In genomic region chr6:3943373-3943772, GRCh38 we compare ENCODE assay signal across 24 cellular contexts.
DNase-seq lines count a peak whose midpoint lies in the region; ATAC-seq and TF ChIP-seq lines count a peak whose summit lies in the region.
"Had no signal": no experiment of that assay in that cellular context is flagged by ENCODE, and none has a peak within 500 bp of the region (broad histone marks: within the 10 kb centered on the region; RNA-seq: fewer than 3 reads in every experiment).

No MANE protein-coding gene starts in this region.

- H3K36me3 ChIP-seq in heart right ventricle: no peaks in the 10 kb centered on the region
- H3K36me3 ChIP-seq in right atrium auricular region: no peaks in the 10 kb centered on the region
- H3K36me3 ChIP-seq in HAP-1 (replicated peaks): no peaks in the 10 kb centered on the region
- H3K36me3 ChIP-seq: cardiac muscle cell, prostate gland, tibial nerve had no signal

- H3K27ac ChIP-seq in heart right ventricle (no peak overlapping the region), right atrium auricular region (no peak overlapping the region)
- H3K27ac ChIP-seq: A549, cardiac muscle cell, dorsolateral prefrontal cortex, prostate gland, tibial nerve had no signal

- WGBS in heart right ventricle, 2 donors: 7 to 8% methylated on average over 12 of the region's 12 CpGs

- in situ Hi-C loops in HAP-1 (cut with MboI; ENCODE audit: low sequenced_read_pairs): no loop called here

- no peaks in the 10 kb centered on the region for H3K9me3 ChIP-seq in heart right ventricle
- H3K9me3 ChIP-seq in right atrium auricular region: no peaks in the 10 kb centered on the region
- no peaks in the 10 kb centered on the region for H3K9me3 ChIP-seq in HAP-1
- H3K9me3 ChIP-seq: A549, prostate gland, tibial nerve had no signal

- peaks cover 0 to 8% (median 0%) of the 10 kb centered on the region in 9 donors for H3K4me1 ChIP-seq in heart right ventricle
- no peaks in the 10 kb centered on the region for H3K4me1 ChIP-seq in right atrium auricular region
- H3K4me1 ChIP-seq in HAP-1: peaks cover 13% of the 10 kb centered on the region
- H3K4me1 ChIP-seq: prostate gland, tibial nerve had no signal

- H3K27me3 ChIP-seq in heart right ventricle (peaks cover 0 to 31% (median 0%) of the 10 kb centered on the region in 7 donors), right atrium auricular region (no peaks in the 10 kb centered on the region), HAP-1 (ENCODE audit: low read depth) (no peaks in the 10 kb centered on the region)
- H3K27me3 ChIP-seq: cardiac muscle cell, tibial nerve had no signal

- ATAC-seq in heart right ventricle: peak in 1 of 8 donors; percentile 14
- ATAC-seq: A549; activated CD8-positive, alpha-beta T cell treated with anti-CD3 and anti-CD28 coated beads for 36 hours had no signal

- DNase-seq in heart right ventricle (peak; percentile 43 to 49), right atrium auricular region (ENCODE audit: low spot score) (no peak), fibroblast of the aortic adventitia (ENCODE audit: low read depth) (peak; percentile 39), mucosa of gallbladder (ENCODE audit: low spot score) (peak; percentile 52), HAP-1 (ENCODE audit: low spot score in 2 of 2) (no peak), posterior cingulate gyrus (no peak), COLO668 (lab: John Stamatoyannopoulos, UW; ENCODE audit: unreplicated experiment) (no peak)
- no peak for DNase-seq in stimulated activated CD4-positive, alpha-beta T cell treated with anti-CD3 and anti-CD28 coated beads, Interleukin-1b, Interleukin-23, amount 100 ng/mL, for 48 hours
- DNase-seq: activated CD4-positive, CD25-positive, alpha-beta regulatory T cell treated with anti-CD3 and anti-CD28 coated beads, Interleukin-2, amount 50 U/mL, for 72 hours; activated CD8-positive, alpha-beta T cell treated with anti-CD3 and anti-CD28 coated beads for 36 hours; activated gamma-delta T cell treated with Interleukin-2 at 50 U/mL for 16 hours; activated T-cell treated with anti-CD3 and anti-CD28 coated beads for 4 hours; dorsolateral prefrontal cortex; HFFc6; Karpas-422; NCI-H1048; NCI-H187 treated with DMSO at 0.1 percent for 48 hours; NCI-H2227 treated with DMSO at 0.1 percent for 48 hours; OCI-M1; stimulated activated CD4-positive, alpha-beta T cell treated with anti-CD3 and anti-CD28 coated beads, Interleukin-4, amount 100 ng/mL, for 4 hours had no signal

- intact Hi-C loops in heart right ventricle (cut with DNase I) (loop anchor here in 1 of 10 donors (5.0 kb wide), 1 partner anchor 34 kb away; no protein-coding TSS in a partner anchor), posterior cingulate gyrus (cut with DNase I) (no loop called here)

- H3K4me3 ChIP-seq in heart right ventricle: no peak overlapping the region
- H3K4me3 ChIP-seq in right atrium auricular region: no peak overlapping the region
- H3K4me3 ChIP-seq in fibroblast of the aortic adventitia (ENCODE audit: low read depth, low read length): no peak overlapping the region
- no peak overlapping the region for H3K4me3 ChIP-seq in HAP-1
- H3K4me3 ChIP-seq: A549, cardiac muscle cell, dorsolateral prefrontal cortex, prostate gland, tibial nerve had no signal

- TF ChIP-seq CTCF in heart right ventricle (IDR thresholded peaks at IDR 0.05) (no peak), right atrium auricular region (IDR thresholded peaks at IDR 0.05) (no peak), fibroblast of the aortic adventitia (IDR thresholded peaks at IDR 0.05; ENCODE audit: insufficient read depth, low read length) (no peak)

Comparison
In these comparisons a context has a peak if more than half of its experiments do, and no peak if none do; other contexts are left out.
1. DNase-seq: peak in heart right ventricle (2 of 2), fibroblast of the aortic adventitia (single experiment) and mucosa of gallbladder (single experiment); none in right atrium auricular region (single experiment), HAP-1 (0 of 2), posterior cingulate gyrus (0 of 10), stimulated activated CD4-positive, alpha-beta T cell treated with anti-CD3 and anti-CD28 coated beads, Interleukin-1b, Interleukin-23, amount 100 ng/mL, for 48 hours (single experiment) and COLO668 (single experiment).